ENCODE assay signal across 12 cellular contexts in genomic region chr19:2603320-2603719, GRCh38.
A peak's percentile ranks its signal among the peaks of the same experiment; 100 is the strongest.
DNase-seq lines count a peak whose midpoint lies in the region; ATAC-seq, FAIRE-seq and TF ChIP-seq lines count a peak whose summit lies in the region.
"Had no signal": no experiment of that assay in that cellular context is flagged by ENCODE, and none has a peak within 500 bp of the region (broad histone marks: within the 10 kb centered on the region; RNA-seq: fewer than 3 reads in every experiment).

No MANE protein-coding gene starts in this region.

- 9 to 10% methylated on average over 17 of the region's 17 CpGs for WGBS in mesodermal cell (ENCODE audit: insufficient coverage in 2 of 2), 2 experiments

- no peaks in the 10 kb centered on the region for H4K20me1 ChIP-seq in endothelial cell of umbilical vein (replicated peaks; ENCODE audit: control insufficient read depth, extremely low read depth, insufficient read depth, low read length)

- ATAC-seq in upper lobe of right lung (no peak), GM21526 (IDR thresholded peaks at IDR 0.05; ENCODE audit: low FRiP score, unreplicated experiment) (no peak), HG03108 (IDR thresholded peaks at IDR 0.05; ENCODE audit: unreplicated experiment) (no peak)
- ATAC-seq: A549 had no signal

- no peak for FAIRE-seq in endothelial cell of umbilical vein (lab: Jason Lieb, UNC)
- FAIRE-seq: A549, islet of Langerhans had no signal

- no TSS peak for BruUV-seq in endothelial cell of umbilical vein (replicated peaks; lab: Mats Ljungman, UMichigan)

- no peaks in the 10 kb centered on the region for H3K79me2 ChIP-seq in endothelial cell of umbilical vein (ENCODE audit: control insufficient read depth, insufficient read depth, low read length)

- peaks cover 15% of the 10 kb centered on the region for H3K4me1 ChIP-seq in endothelial cell of umbilical vein (ENCODE audit: control insufficient read depth, extremely low read depth, insufficient read depth, low read length)
- H3K4me1 ChIP-seq in mesodermal cell (ENCODE audit: control insufficient read depth, insufficient read depth, low read length, poor library complexity, severe bottlenecking), result peaks cover 5% of the 10 kb centered on the region
- H3K4me1 ChIP-seq in upper lobe of right lung, result peaks cover 19% of the 10 kb centered on the region

- no peak for TF ChIP-seq POLR2A in endothelial cell of umbilical vein (IDR thresholded peaks at IDR 0.05; ENCODE audit: low read depth, low read length)

- H2AFZ ChIP-seq in endothelial cell of umbilical vein (ENCODE audit: low read depth, low read length), result peak overlapping the region; percentile 66

- no peaks in the 10 kb centered on the region for H3K9me1 ChIP-seq in endothelial cell of umbilical vein (replicated peaks; ENCODE audit: control insufficient read depth, extremely low read depth, insufficient read depth, low read length)

- H3K27ac ChIP-seq in endothelial cell of umbilical vein (ENCODE audit: insufficient read depth, low read depth, low read length), result no peak overlapping the region
- no peak overlapping the region for H3K27ac ChIP-seq in mesodermal cell (ENCODE audit: low read depth, low read length, severe bottlenecking)
- peak overlapping the region; percentile 71 for H3K27ac ChIP-seq in upper lobe of right lung
- H3K27ac ChIP-seq: PC-9 had no signal

- H3K36me3 ChIP-seq in endothelial cell of umbilical vein (ENCODE audit: control insufficient read depth in 2 of 2, extremely low read depth in 1 of 2, insufficient read depth in 2 of 2, low read length in 2 of 2), result no peaks in the 10 kb centered on the region
- H3K36me3 ChIP-seq in mesodermal cell (ENCODE audit: control insufficient read depth, insufficient read depth, low read length), result no peaks in the 10 kb centered on the region
- H3K36me3 ChIP-seq in upper lobe of right lung, result no peaks in the 10 kb centered on the region

- DNase-seq in activated CD8-positive, alpha-beta memory T cell treated with anti-CD3 and anti-CD28 coated beads, Interleukin-2, amount 50 U/mL, for 48 hours, result peak; percentile 43
- DNase-seq in activated CD8-positive, alpha-beta memory T cell treated with anti-CD3 and anti-CD28 coated beads, Interleukin-2, amount 50 U/mL, for 4 hours, result no peak
- no peak for DNase-seq in endothelial cell of umbilical vein (ENCODE audit: low read depth, low spot score)
- DNase-seq in upper lobe of right lung, result no peak
- no peak for DNase-seq in CD1c-positive myeloid dendritic cell (ENCODE audit: extremely low spot score)
- DNase-seq: activated T-cell treated with anti-CD3 and anti-CD28 coated beads, Interleukin-2, amount 50 U/mL, for 48 hours; PC-9 had no signal

- H3K27me3 ChIP-seq in endothelial cell of umbilical vein (ENCODE audit: control insufficient read depth in 2 of 2, insufficient read depth in 2 of 2, low read length in 2 of 2) (no peaks in the 10 kb centered on the region), upper lobe of right lung (no peaks in the 10 kb centered on the region)

- H3K4me3 ChIP-seq in endothelial cell of umbilical vein (replicated peaks in 1 of 3; ENCODE audit: insufficient read depth in 1 of 3, low read depth in 1 of 3, low read length in 3 of 3) (no peak overlapping the region), mesodermal cell (ENCODE audit: extremely low read depth, insufficient read depth, low read length, poor library complexity, severe bottlenecking) (peak overlapping the region; percentile 2), upper lobe of right lung (peak overlapping the region; percentile 19)
- H3K4me3 ChIP-seq: A549 had no signal

- TF ChIP-seq CTCF in endothelial cell of umbilical vein (IDR thresholded peaks at IDR 0.05; ENCODE audit: extremely low read depth in 1 of 2, insufficient read depth in 1 of 2, low read depth in 1 of 2, low read length in 2 of 2), result no peak
- no peak for TF ChIP-seq CTCF in upper lobe of right lung (IDR thresholded peaks at IDR 0.05)

- dilution Hi-C loops in endothelial cell of umbilical vein (cut with MboI; ENCODE audit: extremely low pct_ligation_motif_present, low sequenced_read_pairs), result no loop called here

- H3K9me3 ChIP-seq in endothelial cell of umbilical vein (replicated peaks; ENCODE audit: control insufficient read depth, insufficient read depth, low read length), result no peaks in the 10 kb centered on the region
- H3K9me3 ChIP-seq in mesodermal cell (ENCODE audit: control insufficient read depth, low read length), result peaks cover 5% of the 10 kb centered on the region
- no peaks in the 10 kb centered on the region for H3K9me3 ChIP-seq in upper lobe of right lung
- H3K9me3 ChIP-seq: A549 had no signal

- CTCF ChIA-PET in endothelial cell of umbilical vein (lab: Charles Lee), result interaction anchor here (1.7 to 4.6 kb wide), 4 partner anchors 8 to 24 kb away, joined by 5 to 22 read pairs (median 16); no protein-coding TSS in a partner anchor

- H3K9ac ChIP-seq in endothelial cell of umbilical vein (replicated peaks; ENCODE audit: extremely low read depth, insufficient read depth, low read length), result no peak overlapping the region

- peak overlapping the region; percentile 8 for H3K4me2 ChIP-seq in endothelial cell of umbilical vein (ENCODE audit: insufficient read depth, low read length)
- H3K4me2 ChIP-seq: A549 had no signal

- intact Hi-C loops in endothelial cell of umbilical vein (cut with micrococcal nuclease), result no loop called here
- intact Hi-C loops in upper lobe of right lung (cut with DNase I), result no loop called here

- POLR2A ChIA-PET in endothelial cell of umbilical vein (lab: Charles Lee), result interaction anchor here (2.8 kb wide), 1 partner anchor 126 kb away, joined by 24 read pairs; the partner anchor contains the start of gene GADD45B

TF ChIP-seq in endothelial cell of umbilical vein, 7 proteins besides CTCF, POLR2A, EP300 and RAD21:
- TF ChIP-seq FOS (IDR thresholded peaks at IDR 0.05; ENCODE audit: borderline replicate concordance, insufficient read depth, low read length) (no peak), JUN (IDR thresholded peaks at IDR 0.05; ENCODE audit: borderline replicate concordance, insufficient read depth, insufficient read length, low read depth) (no peak), MYC (IDR thresholded peaks at IDR 0.05; ENCODE audit: low read depth, low read length) (no peak), MAX (IDR thresholded peaks at IDR 0.05; ENCODE audit: insufficient read depth, insufficient read length) (no peak), POLR2AphosphoS5 (IDR thresholded peaks at IDR 0.05; ENCODE audit: insufficient read depth, low read depth, low read length) (no peak), EZH2 (IDR thresholded peaks at IDR 0.05; ENCODE audit: borderline replicate concordance, low read depth, low read length, severe bottlenecking) (no peak), GATA2 (IDR thresholded peaks at IDR 0.05; ENCODE audit: insufficient read depth, insufficient read length, low read depth, low read length) (no peak)

Comparison
In these comparisons a context has a peak if more than half of its experiments do, and no peak if none do; other contexts are left out.
1. H3K4me3 ChIP-seq: peak in mesodermal cell (single experiment) and upper lobe of right lung (single experiment); none in endothelial cell of umbilical vein (0 of 3).